6 cellular contexts compared by ENCODE assay signal in genomic region chr1:83807792-83808191, GRCh38.
"Had no signal": no experiment of that assay in that cellular context is flagged by ENCODE, and none has a peak within 500 bp of the region (broad histone marks: within the 10 kb centered on the region; RNA-seq: fewer than 3 reads in every experiment).

No MANE protein-coding gene starts in this region.

- H3K9ac ChIP-seq: GM23248 had no signal

- H3K27ac ChIP-seq: GM23248 had no signal

- H2AFZ ChIP-seq: GM23248 had no signal

- DNase-seq: GM23248, GOT3, H7, HCEC 1CT, IMR-90 had no signal

- ATAC-seq: K562 had no signal
